In genomic region chr5:176389114-176389768, GRCh38 we compare ENCODE assay signal across 8 cellular contexts. TPM values are rescaled to one million over a fixed set of nuclear protein-coding genes. Genes with fewer than 3 reads are reported as not detected.
DNase-seq lines count a peak whose midpoint lies in the region; ATAC-seq and TF ChIP-seq lines count a peak whose summit lies in the region.

No MANE protein-coding gene starts in this region.

- CTCF ChIA-PET in activated naive CD4-positive, alpha-beta T cell treated with anti-CD3 and anti-CD28 coated beads for 36 hours (lab: Charles Lee): no interaction called here

- H3K4me2 ChIP-seq in neuronal stem cell (ENCODE audit: insufficient read depth, low read length, poor library complexity, severe bottlenecking): peak overlapping the region; percentile 72

- H3K9ac ChIP-seq in neuronal stem cell (ENCODE audit: low read depth, low read length, poor library complexity): peak overlapping the region; percentile 97

- H3K18ac ChIP-seq in neuronal stem cell (ENCODE audit: low read length): peak overlapping the region; percentile 61

- no peak overlapping the region for H4K91ac ChIP-seq in neuronal stem cell (ENCODE audit: low read depth, low read length, poor library complexity)

- peak overlapping the region; percentile 83 for H2BK5ac ChIP-seq in neuronal stem cell (ENCODE audit: low read length)

- no peak overlapping the region for H3K14ac ChIP-seq in neuronal stem cell (ENCODE audit: low read length)

- H3K27ac Mint-ChIP-seq in activated naive CD4-positive, alpha-beta T cell treated with anti-CD3 and anti-CD28 coated beads for 36 hours: peak overlapping the region; percentile 100

- no peaks in the 10 kb centered on the region for H3K27me3 Mint-ChIP-seq in activated naive CD4-positive, alpha-beta T cell treated with anti-CD3 and anti-CD28 coated beads for 36 hours (ENCODE audit: low read depth)

- peaks cover 52% of the 10 kb centered on the region for H3K36me3 Mint-ChIP-seq in activated naive CD4-positive, alpha-beta T cell treated with anti-CD3 and anti-CD28 coated beads for 36 hours (ENCODE audit: low read depth)

- ATAC-seq in HG02943 (IDR thresholded peaks at IDR 0.05; ENCODE audit: low read depth, unreplicated experiment): peak; percentile 31

- H2BK12ac ChIP-seq in neuronal stem cell (ENCODE audit: low read length): no peak overlapping the region

- peak overlapping the region; percentile 30 for H2BK15ac ChIP-seq in neuronal stem cell (ENCODE audit: low read length)

- H3K27ac ChIP-seq in SJSA1: peak overlapping the region; percentile 58
- peak overlapping the region; percentile 92 to 96 (median 94) for H3K27ac ChIP-seq in esophagus muscularis mucosa (replicated peaks in 1 of 4)
- peak overlapping the region; percentile 84 for H3K27ac ChIP-seq in neuronal stem cell (replicated peaks; ENCODE audit: low read length)

- no peak for DNase-seq in activated naive CD4-positive, alpha-beta T cell treated with anti-CD3 and anti-CD28 coated beads for 36 hours
- no peak for DNase-seq in activated naive CD4-positive, alpha-beta T cell treated with Interleukin-2 at 50 U/mL for 16 hours
- no peak for DNase-seq in SJSA1 (ENCODE audit: low read depth in 1 of 2, low spot score in 2 of 2)
- DNase-seq in esophagus muscularis mucosa (ENCODE audit: extremely low spot score): peak; percentile 100
- no peak for DNase-seq in neuronal stem cell (ENCODE audit: low spot score)
- no peak for DNase-seq in NCI-H128 (lab: John Stamatoyannopoulos, UW; ENCODE audit: unreplicated experiment)
- DNase-seq in NCI-H2227 (lab: John Stamatoyannopoulos, UW; ENCODE audit: unreplicated experiment): no peak

- peaks cover 14% of the 10 kb centered on the region for H3K4me1 ChIP-seq in SJSA1 (replicated peaks)
- H3K4me1 ChIP-seq in esophagus muscularis mucosa: peaks cover 23 to 39% (median 31%) of the 10 kb centered on the region in 4 donors
- H3K4me1 ChIP-seq in neuronal stem cell (ENCODE audit: control insufficient read depth in 2 of 2, insufficient read depth in 1 of 2, low read depth in 1 of 2, low read length in 2 of 2): peaks cover 1 to 10% of the 10 kb centered on the region in 2 donors

- no peak for TF ChIP-seq CTCF in esophagus muscularis mucosa (IDR thresholded peaks at IDR 0.05)

- 1% methylated on average over 28 of the region's 29 CpGs for WGBS in esophagus muscularis mucosa
- no CpG with 5 or more reads among the region's 29 CpGs for WGBS in neuronal stem cell (ENCODE audit: extremely low coverage in 2 of 2, insufficient read length in 2 of 2, insufficient replicate concordance in 1 of 2), 2 donors

- H3K79me1 ChIP-seq in neuronal stem cell (ENCODE audit: low read depth, low read length): peaks cover 3% of the 10 kb centered on the region

- peak overlapping the region; percentile 100 for H3K4me3 Mint-ChIP-seq in activated naive CD4-positive, alpha-beta T cell treated with anti-CD3 and anti-CD28 coated beads for 36 hours

- H3K27me3 ChIP-seq in SJSA1 (replicated peaks) (no peaks in the 10 kb centered on the region), esophagus muscularis mucosa (no peaks in the 10 kb centered on the region), neuronal stem cell (ENCODE audit: control insufficient read depth in 3 of 3, insufficient read depth in 3 of 3, low read depth in 1 of 3, low read length in 3 of 3) (no peaks in the 10 kb centered on the region)

- intact Hi-C loops in activated naive CD4-positive, alpha-beta T cell treated with anti-CD3 and anti-CD28 coated beads for 36 hours (cut with micrococcal nuclease): loop anchor here (1.0 to 5.0 kb wide), 4 partner anchors 27 to 1038 kb away; partner anchors contain the start of genes CLTB, GRK6, KIAA1191 and UIMC1
- intact Hi-C loops in esophagus muscularis mucosa (cut with DNase I): no loop called here

- H3K36me3 ChIP-seq in SJSA1 (peaks cover 84% of the 10 kb centered on the region), esophagus muscularis mucosa (peaks cover 32 to 65% (median 57%) of the 10 kb centered on the region in 4 donors), neuronal stem cell (replicated peaks in 1 of 2; ENCODE audit: control insufficient read depth in 2 of 2, insufficient read depth in 2 of 2, low read length in 2 of 2) (peaks cover 12 to 59% of the 10 kb centered on the region in 2 donors)

- H3K9me3 ChIP-seq in SJSA1 (replicated peaks): no peaks in the 10 kb centered on the region
- H3K9me3 ChIP-seq in esophagus muscularis mucosa: no peaks in the 10 kb centered on the region
- H3K9me3 ChIP-seq in neuronal stem cell (replicated peaks in 1 of 2; ENCODE audit: control insufficient read depth in 2 of 2, insufficient read depth in 1 of 2, low read depth in 1 of 2, low read length in 2 of 2): no peaks in the 10 kb centered on the region

- no peak overlapping the region for H2AK5ac ChIP-seq in neuronal stem cell (ENCODE audit: low read depth, low read length)

- no peak overlapping the region for H3K4ac ChIP-seq in neuronal stem cell (ENCODE audit: low read length)

- TF ChIP-seq POLR2A in esophagus muscularis mucosa (IDR thresholded peaks at IDR 0.05; ENCODE audit: low read depth): peak; percentile 7

- no peak for TF ChIP-seq EP300 in esophagus muscularis mucosa (IDR thresholded peaks at IDR 0.05)

- peak overlapping the region; percentile 70 for H3K23ac ChIP-seq in neuronal stem cell (ENCODE audit: low read depth, low read length, poor library complexity)

- no peaks in the 10 kb centered on the region for H3K9me3 Mint-ChIP-seq in activated naive CD4-positive, alpha-beta T cell treated with anti-CD3 and anti-CD28 coated beads for 36 hours

- H3K4me1 Mint-ChIP-seq in activated naive CD4-positive, alpha-beta T cell treated with anti-CD3 and anti-CD28 coated beads for 36 hours (ENCODE audit: low read depth): peaks cover 33% of the 10 kb centered on the region

- H3K4me3 ChIP-seq in SJSA1 (peak overlapping the region; percentile 55), esophagus muscularis mucosa (peak overlapping the region; percentile 70 to 90 (median 76)), neuronal stem cell (ENCODE audit: low read length in 2 of 2) (peak overlapping the region; percentile 84 to 89)

- no peak overlapping the region for H4K8ac ChIP-seq in neuronal stem cell (ENCODE audit: low read depth, low read length)

- no peak overlapping the region for H2BK120ac ChIP-seq in neuronal stem cell (ENCODE audit: low read depth, low read length)

- H2AFZ ChIP-seq in neuronal stem cell (ENCODE audit: low read length): peak overlapping the region; percentile 92

RNA-seq across cellular contexts. Expression of gene HIGD2A, which starts 0.7 kb away (rescaled TPM):
- 100 to 1,000 TPM; 154 to 155 TPM for total RNA-seq in activated naive CD4-positive, alpha-beta T cell treated with anti-CD3 and anti-CD28 coated beads for 36 hours
- total RNA-seq in SJSA1 (2014; rRNA removed; shearing (Covaris generic)): 84.7 and 92.2 TPM in 2 replicates
- total RNA-seq in esophagus muscularis mucosa: 100 to 1,000 TPM; 120 to 179 (median 160) TPM
- 247 TPM for polyA plus RNA-seq in neuronal stem cell (2013, experiment 1 of 2)
- polyA plus RNA-seq in neuronal stem cell (2013, experiment 2 of 2): 237 TPM

RNA-seq across cellular contexts. Expression of gene NOP16, which starts 0.8 kb away (rescaled TPM):
- total RNA-seq in activated naive CD4-positive, alpha-beta T cell treated with anti-CD3 and anti-CD28 coated beads for 36 hours: 10 to 100 TPM; 42.1 to 43.1 TPM
- 32.0 and 43.5 TPM in 2 replicates for total RNA-seq in SJSA1 (2014; rRNA removed; shearing (Covaris generic))
- total RNA-seq in esophagus muscularis mucosa: 10 to 100 TPM in 2 of 4 donors, 1 to 10 TPM in 2; 7.5 to 23.4 (median 10.8) TPM
- 11.9 TPM for polyA plus RNA-seq in neuronal stem cell (2013, experiment 1 of 2)
- polyA plus RNA-seq in neuronal stem cell (2013, experiment 2 of 2): 11.7 TPM

RNA-seq across cellular contexts. Expression of gene ARL10, which starts 24.0 kb away (rescaled TPM):
- 1 to 10 TPM; 3.9 to 5.1 TPM for total RNA-seq in activated naive CD4-positive, alpha-beta T cell treated with anti-CD3 and anti-CD28 coated beads for 36 hours
- total RNA-seq in SJSA1 (2014; rRNA removed; shearing (Covaris generic)): 2.4 and 2.5 TPM in 2 replicates
- total RNA-seq in esophagus muscularis mucosa: 10 to 100 TPM in 1 of 4 donors, 1 to 10 TPM in 3; 5.4 to 16.9 (median 7.1) TPM
- polyA plus RNA-seq in neuronal stem cell (2013, experiment 1 of 2): 8.4 TPM
- 8.8 TPM for polyA plus RNA-seq in neuronal stem cell (2013, experiment 2 of 2)

RNA-seq across cellular contexts. Expression of gene CLTB, which starts 27.1 kb away (rescaled TPM):
- total RNA-seq in activated naive CD4-positive, alpha-beta T cell treated with anti-CD3 and anti-CD28 coated beads for 36 hours: 10 to 100 TPM; 51.1 to 53.9 TPM
- 177 and 206 TPM in 2 replicates for total RNA-seq in SJSA1 (2014; rRNA removed; shearing (Covaris generic))
- 100 to 1,000 TPM; 220 to 267 (median 239) TPM for total RNA-seq in esophagus muscularis mucosa
- polyA plus RNA-seq in neuronal stem cell (2013, experiment 1 of 2): 21.0 TPM
- 20.3 TPM for polyA plus RNA-seq in neuronal stem cell (2013, experiment 2 of 2)

RNA-seq across cellular contexts. Expression of gene KIAA1191, which starts 27.7 kb away (rescaled TPM):
- total RNA-seq in activated naive CD4-positive, alpha-beta T cell treated with anti-CD3 and anti-CD28 coated beads for 36 hours: 10 to 100 TPM; 33.5 to 33.7 TPM
- 68.3 and 107 TPM in 2 replicates for total RNA-seq in SJSA1 (2014; rRNA removed; shearing (Covaris generic))
- 100 to 1,000 TPM; 115 to 157 (median 139) TPM for total RNA-seq in esophagus muscularis mucosa
- polyA plus RNA-seq in neuronal stem cell (2013, experiment 1 of 2): 142 TPM
- 141 TPM for polyA plus RNA-seq in neuronal stem cell (2013, experiment 2 of 2)
